ENCODE assay signal across 27 cellular contexts in the genomic region with DNA sequence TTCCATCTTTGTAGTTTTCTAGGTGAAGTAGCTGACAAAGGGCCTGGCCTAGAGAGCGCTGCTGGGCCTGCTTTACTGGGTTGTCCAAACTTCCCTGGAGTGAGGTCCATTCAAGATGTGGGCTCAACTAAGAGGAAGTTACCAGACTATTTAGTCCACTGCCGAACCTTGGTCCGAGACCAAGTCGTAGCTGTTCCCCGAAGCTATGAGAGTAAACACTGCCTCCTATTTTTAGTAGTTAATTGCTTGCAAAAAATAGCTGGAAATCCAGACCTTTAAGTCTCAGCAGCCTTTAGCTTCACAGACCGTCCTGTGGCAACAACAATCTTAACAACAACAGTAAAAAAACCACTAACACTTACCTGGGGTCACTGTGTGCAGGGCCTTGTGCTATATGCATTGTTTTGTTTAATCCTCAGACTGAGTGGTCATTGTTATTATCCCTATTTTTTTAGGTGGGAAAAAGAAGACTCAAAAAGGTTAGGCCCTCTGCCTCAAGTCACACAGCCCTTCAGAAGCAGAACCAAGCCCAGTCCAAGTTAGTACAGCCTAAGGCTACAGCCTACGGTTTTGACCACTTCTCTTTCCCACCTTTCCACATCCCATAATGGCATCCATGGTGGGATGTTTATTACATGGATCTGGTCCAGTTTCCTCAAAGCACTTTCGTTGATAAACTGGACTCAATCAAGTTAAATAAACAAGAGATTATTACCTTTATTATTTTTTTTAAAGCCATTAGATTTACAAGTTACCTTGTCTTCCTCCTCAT. TPM values are rescaled to one million over a fixed set of nuclear protein-coding genes. Genes with fewer than 3 reads are reported as not detected.
DNase-seq lines count a peak whose midpoint lies in the region; ATAC-seq, FAIRE-seq and TF ChIP-seq lines count a peak whose summit lies in the region.
"Had no signal": no experiment of that assay in that cellular context is flagged by ENCODE, and none has a peak within 500 bp of the region (broad histone marks: within the 10 kb centered on the region; RNA-seq: fewer than 3 reads in every experiment).

No MANE protein-coding gene starts in this region.

- H3K4me3 ChIP-seq in Loucy (ENCODE audit: low read length, poor library complexity, severe bottlenecking): no peak overlapping the region
- no peak overlapping the region for H3K4me3 ChIP-seq in osteoblast (ENCODE audit: insufficient read depth, low read length)
- H3K4me3 ChIP-seq: dorsolateral prefrontal cortex, hepatocyte, left lung, mucosa of descending colon had no signal

- H3K9ac ChIP-seq in Loucy (ENCODE audit: low read depth, low read length, poor library complexity, severe bottlenecking): no peak overlapping the region

- H3K9me3 ChIP-seq in Loucy (ENCODE audit: insufficient read depth, low read depth, low read length) (no peaks in the 10 kb centered on the region), osteoblast (ENCODE audit: low read depth, low read length) (no peaks in the 10 kb centered on the region)
- H3K9me3 ChIP-seq: left lung, mucosa of descending colon had no signal

- no peak overlapping the region for H3K4me2 ChIP-seq in Loucy (ENCODE audit: low read depth, low read length, poor library complexity, severe bottlenecking)
- H3K4me2 ChIP-seq in osteoblast (ENCODE audit: insufficient read depth, low read length): no peak overlapping the region
- H3K4me2 ChIP-seq: hepatocyte had no signal

- H3K79me2 ChIP-seq in Loucy (ENCODE audit: insufficient read depth, low read length) (no peaks in the 10 kb centered on the region), osteoblast (ENCODE audit: insufficient read depth, low read length) (no peaks in the 10 kb centered on the region)
- H3K79me2 ChIP-seq: hepatocyte had no signal

- H3K4me1 ChIP-seq in Loucy (ENCODE audit: insufficient read depth, low read length, poor library complexity, severe bottlenecking) (no peaks in the 10 kb centered on the region), osteoblast (ENCODE audit: insufficient read depth, low read length) (no peaks in the 10 kb centered on the region)

- H3K36me3 ChIP-seq in Loucy (ENCODE audit: insufficient read depth, low read length) (no peaks in the 10 kb centered on the region), osteoblast (ENCODE audit: insufficient read depth, low read length) (no peaks in the 10 kb centered on the region)
- H3K36me3 ChIP-seq: left lung had no signal

- no peak for TF ChIP-seq CTCF in Loucy (conservative IDR thresholded peaks at IDR 0.05; ENCODE audit: low read length)
- TF ChIP-seq CTCF in osteoblast (IDR thresholded peaks at IDR 0.05; ENCODE audit: extremely low read depth, low read depth, low read length): no peak

- no peak for FAIRE-seq in frontal cortex (lab: Jason Lieb, UNC)
- FAIRE-seq: endothelial cell of umbilical vein had no signal

- ATAC-seq in GM21717 (IDR thresholded peaks at IDR 0.05; ENCODE audit: unreplicated experiment): no peak
- ATAC-seq: activated naive CD8-positive, alpha-beta T cell treated with anti-CD3 and anti-CD28 coated beads, Interleukin-2, amount 50 U/mL, for 24 hours; left lung; mucosa of descending colon had no signal

- H3K9me2 ChIP-seq in Loucy (replicated peaks; ENCODE audit: low read depth, low read length): no peaks in the 10 kb centered on the region

- DNase-seq in fibroblast of peridontal ligament (ENCODE audit: extremely low read depth) (peak; percentile 22), osteoblast (ENCODE audit: insufficient read length, low spot score, missing footprints) (no peak), ureter (ENCODE audit: low spot score) (peak; percentile 51), NCI-H128 (lab: John Stamatoyannopoulos, UW; ENCODE audit: unreplicated experiment) (no peak), frontal cortex (ENCODE audit: low spot score in 2 of 2) (no peak), NCI-H526 treated with DMSO at 0.1 percent for 48 hours (lab: John Stamatoyannopoulos, UW) (no peak)
- DNase-seq: activated CD4-positive, CD25-positive, alpha-beta regulatory T cell treated with anti-CD3 and anti-CD28 coated beads, Interleukin-2, amount 50 U/mL, for 72 hours; activated CD8-positive, alpha-beta memory T cell treated with anti-CD3 and anti-CD28 coated beads for 24 hours; activated gamma-delta T cell treated with Interleukin-2 at 50 U/mL for 16 hours; activated naive CD8-positive, alpha-beta T cell treated with anti-CD3 and anti-CD28 coated beads, Interleukin-2, amount 50 U/mL, for 24 hours; activated T-cell treated with anti-CD3 and anti-CD28 coated beads, Interleukin-2, amount 50 U/mL, for 1 hour; CD4-positive, alpha-beta memory T cell; cerebellar nuclear complex; dorsolateral prefrontal cortex; foreskin fibroblast; immature natural killer cell; KG1; left lung; mucosa of descending colon; NCI-H510A; posterior cingulate gyrus; substantia nigra; T-helper 1 cell had no signal

- H3K27me3 ChIP-seq in Loucy (ENCODE audit: insufficient read depth, low read length, poor library complexity, severe bottlenecking) (no peaks in the 10 kb centered on the region), osteoblast (ENCODE audit: insufficient read depth, low read length) (no peaks in the 10 kb centered on the region)
- H3K27me3 ChIP-seq: hepatocyte, left lung had no signal

- 0 out of 2 replicates have a peak overlapping the region, but pooled peaks have one; percentile 15 for H2AFZ ChIP-seq in Loucy (ENCODE audit: low read length)
- H2AFZ ChIP-seq in osteoblast (ENCODE audit: low read length): peak overlapping the region; percentile 58
- H2AFZ ChIP-seq: hepatocyte had no signal

- H3F3A ChIP-seq in Loucy (ENCODE audit: low read depth): no peaks in the 10 kb centered on the region

- H3K27ac ChIP-seq in osteoblast (ENCODE audit: low read depth, low read length): no peak overlapping the region
- H3K27ac ChIP-seq: dorsolateral prefrontal cortex, hepatocyte had no signal

- H4K20me1 ChIP-seq in Loucy (ENCODE audit: insufficient read depth, low read length, poor library complexity, severe bottlenecking) (no peaks in the 10 kb centered on the region), osteoblast (ENCODE audit: insufficient read depth, low read length) (no peaks in the 10 kb centered on the region)

RNA-seq across cellular contexts. Expression of a gene that starts 30.6 kb away (rescaled TPM):
- total RNA-seq in osteoblast (32.6 and 40.7 TPM in 2 replicates), ureter (39.5 TPM), frontal cortex (65.2 TPM)

Comparison
In these comparisons a context has a peak if more than half of its experiments do, and no peak if none do; other contexts are left out.
1. DNase-seq: peak in fibroblast of peridontal ligament (single experiment) and ureter (single experiment); none in osteoblast (single experiment), NCI-H128 (single experiment), frontal cortex (0 of 2) and NCI-H526 treated with DMSO at 0.1 percent for 48 hours (single experiment).